Comparison of ENCODE assay signal across 35 cellular contexts in the genomic region with DNA sequence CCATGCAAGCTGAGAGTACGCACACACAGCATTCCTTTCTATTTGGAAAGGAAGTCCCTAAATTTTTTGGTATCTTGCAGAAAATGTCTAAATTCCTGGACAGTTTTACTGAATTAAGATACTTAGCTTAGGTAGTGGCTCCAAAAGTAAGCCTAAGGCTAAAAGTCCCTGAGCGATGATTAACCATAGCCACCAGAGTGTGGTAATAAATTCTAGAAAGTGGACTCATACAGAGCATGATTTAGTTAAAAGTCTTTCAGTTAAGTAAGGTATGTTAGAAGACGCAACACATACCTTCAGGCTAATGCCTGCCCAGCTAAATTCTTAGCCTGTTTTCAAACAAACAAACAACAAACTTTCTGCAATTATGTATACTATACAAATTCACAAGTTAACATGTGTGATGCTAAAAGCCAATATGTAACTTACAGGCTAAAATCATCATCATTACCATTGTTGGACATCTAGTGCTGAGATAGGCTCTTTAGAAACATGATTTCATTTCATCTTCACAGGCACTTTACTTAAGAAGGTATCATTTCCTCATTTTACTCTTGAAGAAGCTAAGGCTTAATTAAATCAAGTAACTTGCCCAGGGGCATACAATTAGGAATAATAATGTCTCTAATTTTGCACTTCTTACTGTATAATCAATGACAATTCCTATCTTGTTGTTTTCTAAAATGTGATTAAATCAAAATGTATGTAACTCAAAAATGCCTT.
A peak's percentile ranks its signal among the peaks of the same experiment; 100 is the strongest.
DNase-seq lines count a peak whose midpoint lies in the region; ATAC-seq, FAIRE-seq and TF ChIP-seq lines count a peak whose summit lies in the region.
"Had no signal": no experiment of that assay in that cellular context is flagged by ENCODE, and none has a peak within 500 bp of the region (broad histone marks: within the 10 kb centered on the region; RNA-seq: fewer than 3 reads in every experiment).

No MANE protein-coding gene starts in this region.

- no peaks in the 10 kb centered on the region for H3K36me3 Mint-ChIP-seq in astrocyte (ENCODE audit: low read depth, unreplicated experiment)
- H3K36me3 Mint-ChIP-seq: brain; CD8-positive, alpha-beta T cell had no signal

- no peak for TF ChIP-seq CTCF in astrocyte (IDR thresholded peaks at IDR 0.05; ENCODE audit: insufficient read depth, low read depth, low read length)
- no peak for TF ChIP-seq CTCF in kidney (IDR thresholded peaks at IDR 0.05; ENCODE audit: borderline replicate concordance, extremely low read depth, insufficient read depth)

- intact Hi-C loops in kidney (cut with DNase I), result no loop called here

- H3K36me3 ChIP-seq in astrocyte (ENCODE audit: insufficient read depth, low read length) (no peaks in the 10 kb centered on the region), kidney (ENCODE audit: control insufficient read depth in 1 of 2, insufficient read depth in 2 of 2, low read length in 2 of 2) (no peaks in the 10 kb centered on the region)
- H3K36me3 ChIP-seq: left ventricle myocardium inferior, right atrium auricular region, upper lobe of left lung had no signal

- no peak overlapping the region for H3K4me3 Mint-ChIP-seq in astrocyte (ENCODE audit: unreplicated experiment)
- H3K4me3 Mint-ChIP-seq: activated CD8-positive, alpha-beta T cell treated with anti-CD3 and anti-CD28 coated beads, Interleukin-2, amount 10 ng/mL, durations not matched to agents 7 days and 5 days; activated T-helper 17 cell treated with anti-CD3 and anti-CD28 coated beads, Interleukin-2, amount 50 U/mL, for 72 hours; brain; CD8-positive, alpha-beta T cell; endodermal cell; T-helper 17 cell had no signal

- H3K4me1 ChIP-seq in astrocyte (ENCODE audit: insufficient read depth, low read length), result no peaks in the 10 kb centered on the region
- H3K4me1 ChIP-seq in kidney (ENCODE audit: control insufficient read depth in 1 of 2, insufficient read depth in 1 of 2, low read depth in 1 of 2, low read length in 2 of 2), result no peaks in the 10 kb centered on the region
- H3K4me1 ChIP-seq: left ventricle myocardium inferior, upper lobe of left lung had no signal

- DNase-seq in A172 (ENCODE audit: low spot score), result peak; percentile 48
- DNase-seq in astrocyte (ENCODE audit: low read depth), result no peak
- DNase-seq in stimulated activated CD4-positive, alpha-beta T cell treated with anti-CD3 and anti-CD28 coated beads, Interleukin-1b, Interleukin-23, amount 100 ng/mL, for 48 hours, result no peak
- no peak for DNase-seq in kidney
- DNase-seq in NCI-H1105 treated with DMSO at 0.1 percent for 48 hours (lab: John Stamatoyannopoulos, UW), result no peak
- DNase-seq: activated CD4-positive, alpha-beta T cell treated with anti-CD3 and anti-CD28 coated beads for 1 hour; activated CD8-positive, alpha-beta T cell treated with anti-CD3 and anti-CD28 coated beads, Interleukin-2, amount 10 ng/mL, durations not matched to agents 7 days and 5 days; activated naive CD4-positive, alpha-beta T cell treated with anti-CD3 and anti-CD28 coated beads, Interleukin-2, amount 50 U/mL, for 16 hours; CD8-positive, alpha-beta T cell; cerebellar nuclear complex; dermis blood vessel endothelial cell; endodermal cell; glutamatergic neuron; left ventricle myocardium inferior; NCI-H1930; NCI-H2227 treated with DMSO at 0.1 percent for 48 hours; NCI-H69; PC-9; small intestine; stimulated activated naive CD4-positive, alpha-beta T cell; T-helper 17 cell; upper lobe of left lung had no signal

- H3K9me3 ChIP-seq in astrocyte (ENCODE audit: insufficient read depth, low read depth, low read length), result no peaks in the 10 kb centered on the region
- H3K9me3 ChIP-seq in kidney (ENCODE audit: control insufficient read depth in 1 of 2, low read length in 2 of 2), result no peaks in the 10 kb centered on the region
- H3K9me3 ChIP-seq: left ventricle myocardium inferior, right atrium auricular region, upper lobe of left lung had no signal

- no peak for FAIRE-seq in astrocyte (lab: Jason Lieb, UNC)
- no peak for FAIRE-seq in kidney (lab: Jason Lieb, UNC)
- FAIRE-seq: A204.1, GM12892, H54, HTR-8/SVneo, islet of Langerhans, small intestine had no signal

- no peak overlapping the region for H3K4me2 ChIP-seq in astrocyte (ENCODE audit: low read length)
- H3K4me2 ChIP-seq: PC-9 had no signal

- ATAC-seq in GM18907 (IDR thresholded peaks at IDR 0.05; ENCODE audit: unreplicated experiment) (peak; percentile 81), HG03097 (IDR thresholded peaks at IDR 0.05; ENCODE audit: low FRiP score, unreplicated experiment) (peak; percentile 69), HG02798 (IDR thresholded peaks at IDR 0.05; ENCODE audit: poor library complexity, unreplicated experiment) (no peak)
- ATAC-seq: activated CD8-positive, alpha-beta T cell treated with anti-CD3 and anti-CD28 coated beads, Interleukin-2, amount 10 ng/mL, durations not matched to agents 7 days and 5 days; activated T-helper 17 cell treated with anti-CD3 and anti-CD28 coated beads, Interleukin-2, amount 50 U/mL, for 72 hours; CD8-positive, alpha-beta T cell; esophagus mucosa; SK-N-SH treated with all-trans-retinoic acid at 6 μM for 48 hours; T-helper 17 cell had no signal

- peaks cover 6% of the 10 kb centered on the region for H3K27me3 Mint-ChIP-seq in astrocyte (ENCODE audit: low read depth, unreplicated experiment)
- H3K27me3 Mint-ChIP-seq: brain had no signal

- no peak overlapping the region for H2AFZ ChIP-seq in astrocyte (ENCODE audit: low read depth, low read length)
- H2AFZ ChIP-seq: PC-9 had no signal

- H3K27ac ChIP-seq in astrocyte (ENCODE audit: low read depth, low read length) (no peak overlapping the region), kidney (ENCODE audit: low read depth in 2 of 2, low read length in 2 of 2) (no peak overlapping the region)
- H3K27ac ChIP-seq: left ventricle myocardium inferior, PC-9, right atrium auricular region, upper lobe of left lung had no signal

- peaks cover 4% of the 10 kb centered on the region for H3K9me3 Mint-ChIP-seq in astrocyte (ENCODE audit: unreplicated experiment)
- H3K9me3 Mint-ChIP-seq: activated T-helper 17 cell treated with anti-CD3 and anti-CD28 coated beads, Interleukin-2, amount 50 U/mL, for 72 hours; CD8-positive, alpha-beta T cell; endodermal cell had no signal

- no peaks in the 10 kb centered on the region for H3K79me2 ChIP-seq in astrocyte (ENCODE audit: insufficient read depth, low read length)

- H3K27ac Mint-ChIP-seq in astrocyte (ENCODE audit: unreplicated experiment), result peak overlapping the region; percentile 20
- H3K27ac Mint-ChIP-seq: activated CD8-positive, alpha-beta T cell treated with anti-CD3 and anti-CD28 coated beads, Interleukin-2, amount 10 ng/mL, durations not matched to agents 7 days and 5 days; activated T-helper 17 cell treated with anti-CD3 and anti-CD28 coated beads, Interleukin-2, amount 50 U/mL, for 72 hours; brain; CD8-positive, alpha-beta T cell; endodermal cell; T-helper 17 cell had no signal

- no peak overlapping the region for H3K4me3 ChIP-seq in astrocyte (ENCODE audit: insufficient read depth, low read depth, low read length)
- H3K4me3 ChIP-seq in kidney (ENCODE audit: low read length in 2 of 2), result no peak overlapping the region
- H3K4me3 ChIP-seq: left ventricle myocardium inferior, PC-9, right atrium auricular region, upper lobe of left lung had no signal

- H3K4me1 Mint-ChIP-seq in astrocyte (ENCODE audit: low read depth, unreplicated experiment), result peaks cover 11% of the 10 kb centered on the region
- H3K4me1 Mint-ChIP-seq: activated T-helper 17 cell treated with anti-CD3 and anti-CD28 coated beads, Interleukin-2, amount 50 U/mL, for 72 hours; endodermal cell; T-helper 17 cell had no signal

- no peaks in the 10 kb centered on the region for H3K27me3 ChIP-seq in astrocyte (ENCODE audit: insufficient read depth, low read length)
- H3K27me3 ChIP-seq: right atrium auricular region, upper lobe of left lung had no signal

- no peaks in the 10 kb centered on the region for H4K20me1 ChIP-seq in astrocyte (ENCODE audit: insufficient read depth, low read length)

- H3K9ac ChIP-seq in astrocyte (ENCODE audit: low read length) (no peak overlapping the region), kidney (ENCODE audit: low read length in 2 of 2) (no peak overlapping the region)
